Comparison of ENCODE assay signal across 1 cellular context in the genomic region with DNA sequence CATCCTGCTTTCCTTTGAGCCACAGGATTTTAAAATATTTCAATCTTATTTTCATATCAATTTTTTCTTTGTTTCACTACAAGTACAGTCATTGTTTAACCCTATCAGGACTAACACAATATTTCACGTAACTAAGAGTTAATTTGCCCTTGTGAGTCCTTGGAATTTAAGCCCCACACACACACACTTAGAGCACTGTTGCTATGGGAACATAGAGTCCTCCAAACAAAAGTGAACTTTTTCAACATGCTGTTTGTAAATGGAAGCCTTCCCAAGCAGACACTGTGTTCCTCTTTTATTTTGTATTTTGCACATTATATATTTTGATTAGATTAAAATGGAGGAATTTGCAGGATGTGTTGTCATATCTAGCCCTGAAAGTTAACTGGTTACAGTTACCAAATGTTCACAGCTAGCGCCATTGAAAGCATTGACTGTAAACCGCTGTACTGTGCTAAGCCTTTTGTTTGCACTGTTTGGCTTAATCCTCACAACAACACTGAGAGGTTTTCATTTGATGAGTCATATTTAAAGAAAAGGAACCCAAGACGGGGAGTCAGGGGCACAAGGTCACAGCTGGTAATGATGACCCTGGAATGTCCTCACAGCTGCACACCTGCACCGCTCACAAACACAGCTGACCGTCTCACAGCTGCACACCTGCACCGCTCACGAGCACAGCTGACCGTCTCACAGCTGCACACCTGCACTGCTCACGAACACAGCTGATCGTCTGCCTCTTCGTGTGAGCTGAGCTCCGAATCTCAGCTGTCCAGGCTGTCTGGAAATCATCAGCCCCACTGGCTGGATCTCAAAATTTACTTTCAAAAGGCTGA.
TF ChIP-seq lines count a peak whose summit lies in the region.

No MANE protein-coding gene starts in this region.

TF ChIP-seq in HepG2, 621 proteins besides CTCF, POLR2A, EP300 and RAD21 (continued from another document and continues in another):
- TF ChIP-seq, protein P1, sequence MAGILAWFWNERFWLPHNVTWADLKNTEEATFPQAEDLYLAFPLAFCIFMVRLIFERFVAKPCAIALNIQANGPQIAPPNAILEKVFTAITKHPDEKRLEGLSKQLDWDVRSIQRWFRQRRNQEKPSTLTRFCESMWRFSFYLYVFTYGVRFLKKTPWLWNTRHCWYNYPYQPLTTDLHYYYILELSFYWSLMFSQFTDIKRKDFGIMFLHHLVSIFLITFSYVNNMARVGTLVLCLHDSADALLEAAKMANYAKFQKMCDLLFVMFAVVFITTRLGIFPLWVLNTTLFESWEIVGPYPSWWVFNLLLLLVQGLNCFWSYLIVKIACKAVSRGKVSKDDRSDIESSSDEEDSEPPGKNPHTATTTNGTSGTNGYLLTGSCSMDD (CRISPR knock-in tag; IDR thresholded peaks at IDR 0.05): no peak
- TF ChIP-seq ZNF317 (CRISPR knock-in tag; IDR thresholded peaks at IDR 0.05) (peak; percentile 40; the same call in 1 of the 2 replicates), IKZF1 (IDR thresholded peaks at IDR 0.05) (no peak), ZNF549 (CRISPR knock-in tag; IDR thresholded peaks at IDR 0.05) (no peak), ASH2L (IDR thresholded peaks at IDR 0.05; ENCODE audit: insufficient read length, low read depth, low read length) (peak; percentile 91), ZNF776 (CRISPR knock-in tag; IDR thresholded peaks at IDR 0.05) (no peak), CAMTA2 (CRISPR knock-in tag; IDR thresholded peaks at IDR 0.05; ENCODE audit: borderline replicate concordance) (0 out of 2 replicates have a peak, but pooled peaks have one; percentile 50), SUZ12 (IDR thresholded peaks at IDR 0.05; ENCODE audit: low read depth, low read length) (no peak), U2AF2 (IDR thresholded peaks at IDR 0.05; ENCODE audit: low read depth, low read length) (no peak), SAFB2 (CRISPR knock-in tag; IDR thresholded peaks at IDR 0.05; ENCODE audit: borderline replicate concordance, low read depth) (no peak), ATF1 (CRISPR knock-in tag; IDR thresholded peaks at IDR 0.05) (no peak), ARNTL (CRISPR knock-in tag; IDR thresholded peaks at IDR 0.05) (peak; percentile 29; the same call in 1 of the 2 replicates), IRF2 (CRISPR knock-in tag; IDR thresholded peaks at IDR 0.05) (peak; percentile 63; the same call in 1 of the 2 replicates), SMYD3 (CRISPR knock-in tag; IDR thresholded peaks at IDR 0.05) (no peak), SAP130 (CRISPR knock-in tag; IDR thresholded peaks at IDR 0.05; ENCODE audit: low read depth) (peak; percentile 79), TEAD2 (CRISPR knock-in tag; IDR thresholded peaks at IDR 0.05) (no peak), SIX4 (CRISPR knock-in tag; IDR thresholded peaks at IDR 0.05) (no peak), PHF8 (CRISPR knock-in tag; IDR thresholded peaks at IDR 0.05) (peak; percentile 35; the same call in 1 of the 2 replicates), ZNF225 (CRISPR knock-in tag; IDR thresholded peaks at IDR 0.05) (peak; percentile 57; the same call in 1 of the 2 replicates), MIER3 (CRISPR knock-in tag; IDR thresholded peaks at IDR 0.05; ENCODE audit: borderline replicate concordance) (0 out of 2 replicates have a peak, but pooled peaks have one; percentile 22), MXD4 (CRISPR knock-in tag; IDR thresholded peaks at IDR 0.05) (no peak), POLR2AphosphoS5 (IDR thresholded peaks at IDR 0.05; ENCODE audit: low read depth, low read length) (no peak), ZNF788 (CRISPR knock-in tag; IDR thresholded peaks at IDR 0.05; ENCODE audit: borderline replicate concordance) (peak; percentile 59; the same call in 1 of the 2 replicates), RAD51 (IDR thresholded peaks at IDR 0.05; ENCODE audit: borderline replicate concordance) (no peak), ETV5 (CRISPR knock-in tag; IDR thresholded peaks at IDR 0.05; ENCODE audit: borderline replicate concordance) (peak; percentile 15; the same call in 1 of the 2 replicates), ZBTB7A (CRISPR knock-in tag; IDR thresholded peaks at IDR 0.05) (no peak), ZNF33A (CRISPR knock-in tag; IDR thresholded peaks at IDR 0.05; ENCODE audit: borderline replicate concordance) (no peak), ZFP37 (CRISPR knock-in tag; IDR thresholded peaks at IDR 0.05; ENCODE audit: borderline replicate concordance) (0 out of 2 replicates have a peak, but pooled peaks have one; percentile 44), JUNB (CRISPR knock-in tag; IDR thresholded peaks at IDR 0.05; ENCODE audit: borderline replicate concordance) (peak; percentile 77; the same call in 1 of the 2 replicates), MED1 (CRISPR knock-in tag; IDR thresholded peaks at IDR 0.05) (peak; percentile 54; the same call in 1 of the 2 replicates), ZNF556 (CRISPR knock-in tag; IDR thresholded peaks at IDR 0.05; ENCODE audit: borderline replicate concordance) (no peak), MEIS2 (CRISPR knock-in tag; IDR thresholded peaks at IDR 0.05) (no peak), ATF7-NPFF (CRISPR knock-in tag; IDR thresholded peaks at IDR 0.05; ENCODE audit: low read depth) (no peak), SIN3A (IDR thresholded peaks at IDR 0.05; ENCODE audit: borderline replicate concordance, low read depth, low read length) (no peak), FOXJ3 (CRISPR knock-in tag; IDR thresholded peaks at IDR 0.05; ENCODE audit: borderline replicate concordance) (0 out of 2 replicates have a peak, but pooled peaks have one; percentile 67), ESRRA (CRISPR knock-in tag; IDR thresholded peaks at IDR 0.05; ENCODE audit: low read depth) (peak; percentile 87), EED (CRISPR knock-in tag; IDR thresholded peaks at IDR 0.05) (no peak), ZNF484 (CRISPR knock-in tag; IDR thresholded peaks at IDR 0.05; ENCODE audit: borderline replicate concordance, low read depth) (no peak), MEF2D (CRISPR knock-in tag; IDR thresholded peaks at IDR 0.05) (no peak; the same call in 1 of the 2 replicates), KDM5B (CRISPR knock-in tag; IDR thresholded peaks at IDR 0.05; ENCODE audit: borderline replicate concordance) (peak; percentile 53; the same call in 1 of the 2 replicates)
- TF ChIP-seq, protein P2, sequence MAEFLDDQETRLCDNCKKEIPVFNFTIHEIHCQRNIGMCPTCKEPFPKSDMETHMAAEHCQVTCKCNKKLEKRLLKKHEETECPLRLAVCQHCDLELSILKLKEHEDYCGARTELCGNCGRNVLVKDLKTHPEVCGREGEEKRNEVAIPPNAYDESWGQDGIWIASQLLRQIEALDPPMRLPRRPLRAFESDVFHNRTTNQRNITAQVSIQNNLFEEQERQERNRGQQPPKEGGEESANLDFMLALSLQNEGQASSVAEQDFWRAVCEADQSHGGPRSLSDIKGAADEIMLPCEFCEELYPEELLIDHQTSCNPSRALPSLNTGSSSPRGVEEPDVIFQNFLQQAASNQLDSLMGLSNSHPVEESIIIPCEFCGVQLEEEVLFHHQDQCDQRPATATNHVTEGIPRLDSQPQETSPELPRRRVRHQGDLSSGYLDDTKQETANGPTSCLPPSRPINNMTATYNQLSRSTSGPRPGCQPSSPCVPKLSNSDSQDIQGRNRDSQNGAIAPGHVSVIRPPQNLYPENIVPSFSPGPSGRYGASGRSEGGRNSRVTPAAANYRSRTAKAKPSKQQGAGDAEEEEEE (CRISPR knock-in tag; IDR thresholded peaks at IDR 0.05; ENCODE audit: borderline replicate concordance): no peak
- TF ChIP-seq, protein P3, sequence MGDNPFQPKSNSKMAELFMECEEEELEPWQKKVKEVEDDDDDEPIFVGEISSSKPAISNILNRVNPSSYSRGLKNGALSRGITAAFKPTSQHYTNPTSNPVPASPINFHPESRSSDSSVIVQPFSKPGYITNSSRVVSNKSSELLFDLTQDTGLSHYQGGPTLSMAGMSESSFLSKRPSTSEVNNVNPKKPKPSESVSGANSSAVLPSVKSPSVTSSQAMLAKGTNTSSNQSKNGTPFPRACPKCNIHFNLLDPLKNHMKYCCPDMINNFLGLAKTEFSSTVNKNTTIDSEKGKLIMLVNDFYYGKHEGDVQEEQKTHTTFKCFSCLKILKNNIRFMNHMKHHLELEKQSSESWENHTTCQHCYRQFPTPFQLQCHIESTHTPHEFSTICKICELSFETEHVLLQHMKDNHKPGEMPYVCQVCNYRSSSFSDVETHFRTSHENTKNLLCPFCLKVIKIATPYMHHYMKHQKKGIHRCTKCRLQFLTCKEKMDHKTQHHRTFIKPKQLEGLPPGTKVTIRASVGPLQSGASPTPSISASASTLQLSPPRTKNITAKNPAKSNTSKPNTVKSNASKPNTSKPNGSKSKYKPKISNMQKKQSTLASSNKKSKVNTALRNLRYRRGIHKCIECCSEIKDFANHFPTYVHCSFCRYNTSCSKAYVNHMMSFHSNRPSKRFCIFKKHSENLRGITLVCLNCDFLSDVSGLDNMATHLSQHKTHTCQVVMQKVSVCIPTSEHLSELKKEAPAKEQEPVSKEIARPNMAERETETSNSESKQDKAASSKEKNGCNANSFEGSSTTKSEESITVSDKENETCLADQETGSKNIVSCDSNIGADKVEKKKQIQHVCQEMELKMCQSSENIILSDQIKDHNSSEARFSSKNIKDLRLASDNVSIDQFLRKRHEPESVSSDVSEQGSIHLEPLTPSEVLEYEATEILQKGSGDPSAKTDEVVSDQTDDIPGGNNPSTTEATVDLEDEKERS (CRISPR knock-in tag; IDR thresholded peaks at IDR 0.05): no peak
- TF ChIP-seq, protein P4, sequence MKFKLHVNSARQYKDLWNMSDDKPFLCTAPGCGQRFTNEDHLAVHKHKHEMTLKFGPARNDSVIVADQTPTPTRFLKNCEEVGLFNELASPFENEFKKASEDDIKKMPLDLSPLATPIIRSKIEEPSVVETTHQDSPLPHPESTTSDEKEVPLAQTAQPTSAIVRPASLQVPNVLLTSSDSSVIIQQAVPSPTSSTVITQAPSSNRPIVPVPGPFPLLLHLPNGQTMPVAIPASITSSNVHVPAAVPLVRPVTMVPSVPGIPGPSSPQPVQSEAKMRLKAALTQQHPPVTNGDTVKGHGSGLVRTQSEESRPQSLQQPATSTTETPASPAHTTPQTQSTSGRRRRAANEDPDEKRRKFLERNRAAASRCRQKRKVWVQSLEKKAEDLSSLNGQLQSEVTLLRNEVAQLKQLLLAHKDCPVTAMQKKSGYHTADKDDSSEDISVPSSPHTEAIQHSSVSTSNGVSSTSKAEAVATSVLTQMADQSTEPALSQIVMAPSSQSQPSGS (CRISPR knock-in tag; IDR thresholded peaks at IDR 0.05): no peak
- TF ChIP-seq, protein P5, sequence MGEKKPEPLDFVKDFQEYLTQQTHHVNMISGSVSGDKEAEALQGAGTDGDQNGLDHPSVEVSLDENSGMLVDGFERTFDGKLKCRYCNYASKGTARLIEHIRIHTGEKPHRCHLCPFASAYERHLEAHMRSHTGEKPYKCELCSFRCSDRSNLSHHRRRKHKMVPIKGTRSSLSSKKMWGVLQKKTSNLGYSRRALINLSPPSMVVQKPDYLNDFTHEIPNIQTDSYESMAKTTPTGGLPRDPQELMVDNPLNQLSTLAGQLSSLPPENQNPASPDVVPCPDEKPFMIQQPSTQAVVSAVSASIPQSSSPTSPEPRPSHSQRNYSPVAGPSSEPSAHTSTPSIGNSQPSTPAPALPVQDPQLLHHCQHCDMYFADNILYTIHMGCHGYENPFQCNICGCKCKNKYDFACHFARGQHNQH (CRISPR knock-in tag; IDR thresholded peaks at IDR 0.05): peak; percentile 41; the same call in 1 of the 2 replicates
- TF ChIP-seq, protein P6, sequence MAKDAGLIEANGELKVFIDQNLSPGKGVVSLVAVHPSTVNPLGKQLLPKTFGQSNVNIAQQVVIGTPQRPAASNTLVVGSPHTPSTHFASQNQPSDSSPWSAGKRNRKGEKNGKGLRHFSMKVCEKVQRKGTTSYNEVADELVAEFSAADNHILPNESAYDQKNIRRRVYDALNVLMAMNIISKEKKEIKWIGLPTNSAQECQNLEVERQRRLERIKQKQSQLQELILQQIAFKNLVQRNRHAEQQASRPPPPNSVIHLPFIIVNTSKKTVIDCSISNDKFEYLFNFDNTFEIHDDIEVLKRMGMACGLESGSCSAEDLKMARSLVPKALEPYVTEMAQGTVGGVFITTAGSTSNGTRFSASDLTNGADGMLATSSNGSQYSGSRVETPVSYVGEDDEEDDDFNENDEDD (CRISPR knock-in tag; IDR thresholded peaks at IDR 0.05; ENCODE audit: borderline replicate concordance): no peak
- TF ChIP-seq, protein P7, sequence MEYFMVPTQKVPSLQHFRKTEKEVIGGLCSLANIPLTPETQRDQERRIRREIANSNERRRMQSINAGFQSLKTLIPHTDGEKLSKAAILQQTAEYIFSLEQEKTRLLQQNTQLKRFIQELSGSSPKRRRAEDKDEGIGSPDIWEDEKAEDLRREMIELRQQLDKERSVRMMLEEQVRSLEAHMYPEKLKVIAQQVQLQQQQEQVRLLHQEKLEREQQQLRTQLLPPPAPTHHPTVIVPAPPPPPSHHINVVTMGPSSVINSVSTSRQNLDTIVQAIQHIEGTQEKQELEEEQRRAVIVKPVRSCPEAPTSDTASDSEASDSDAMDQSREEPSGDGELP (IDR thresholded peaks at IDR 0.05; ENCODE audit: borderline replicate concordance, low read depth): peak; percentile 100
- TF ChIP-seq, protein P8, sequence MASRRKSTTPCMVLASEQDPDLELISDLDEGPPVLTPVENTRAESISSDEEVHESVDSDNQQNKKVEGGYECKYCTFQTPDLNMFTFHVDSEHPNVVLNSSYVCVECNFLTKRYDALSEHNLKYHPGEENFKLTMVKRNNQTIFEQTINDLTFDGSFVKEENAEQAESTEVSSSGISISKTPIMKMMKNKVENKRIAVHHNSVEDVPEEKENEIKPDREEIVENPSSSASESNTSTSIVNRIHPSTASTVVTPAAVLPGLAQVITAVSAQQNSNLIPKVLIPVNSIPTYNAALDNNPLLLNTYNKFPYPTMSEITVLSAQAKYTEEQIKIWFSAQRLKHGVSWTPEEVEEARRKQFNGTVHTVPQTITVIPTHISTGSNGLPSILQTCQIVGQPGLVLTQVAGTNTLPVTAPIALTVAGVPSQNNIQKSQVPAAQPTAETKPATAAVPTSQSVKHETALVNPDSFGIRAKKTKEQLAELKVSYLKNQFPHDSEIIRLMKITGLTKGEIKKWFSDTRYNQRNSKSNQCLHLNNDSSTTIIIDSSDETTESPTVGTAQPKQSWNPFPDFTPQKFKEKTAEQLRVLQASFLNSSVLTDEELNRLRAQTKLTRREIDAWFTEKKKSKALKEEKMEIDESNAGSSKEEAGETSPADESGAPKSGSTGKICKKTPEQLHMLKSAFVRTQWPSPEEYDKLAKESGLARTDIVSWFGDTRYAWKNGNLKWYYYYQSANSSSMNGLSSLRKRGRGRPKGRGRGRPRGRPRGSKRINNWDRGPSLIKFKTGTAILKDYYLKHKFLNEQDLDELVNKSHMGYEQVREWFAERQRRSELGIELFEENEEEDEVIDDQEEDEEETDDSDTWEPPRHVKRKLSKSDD (CRISPR knock-in tag; IDR thresholded peaks at IDR 0.05; ENCODE audit: low read depth): 0 out of 2 replicates have a peak, but pooled peaks have one; percentile 42
- TF ChIP-seq, protein P9, sequence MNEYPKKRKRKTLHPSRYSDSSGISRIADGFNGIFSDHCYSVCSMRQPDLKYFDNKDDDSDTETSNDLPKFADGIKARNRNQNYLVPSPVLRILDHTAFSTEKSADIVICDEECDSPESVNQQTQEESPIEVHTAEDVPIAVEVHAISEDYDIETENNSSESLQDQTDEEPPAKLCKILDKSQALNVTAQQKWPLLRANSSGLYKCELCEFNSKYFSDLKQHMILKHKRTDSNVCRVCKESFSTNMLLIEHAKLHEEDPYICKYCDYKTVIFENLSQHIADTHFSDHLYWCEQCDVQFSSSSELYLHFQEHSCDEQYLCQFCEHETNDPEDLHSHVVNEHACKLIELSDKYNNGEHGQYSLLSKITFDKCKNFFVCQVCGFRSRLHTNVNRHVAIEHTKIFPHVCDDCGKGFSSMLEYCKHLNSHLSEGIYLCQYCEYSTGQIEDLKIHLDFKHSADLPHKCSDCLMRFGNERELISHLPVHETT (CRISPR knock-in tag; conservative IDR thresholded peaks at IDR 0.05): no peak
